Comparison of ENCODE assay signal across 1 cellular context in the genomic region with DNA sequence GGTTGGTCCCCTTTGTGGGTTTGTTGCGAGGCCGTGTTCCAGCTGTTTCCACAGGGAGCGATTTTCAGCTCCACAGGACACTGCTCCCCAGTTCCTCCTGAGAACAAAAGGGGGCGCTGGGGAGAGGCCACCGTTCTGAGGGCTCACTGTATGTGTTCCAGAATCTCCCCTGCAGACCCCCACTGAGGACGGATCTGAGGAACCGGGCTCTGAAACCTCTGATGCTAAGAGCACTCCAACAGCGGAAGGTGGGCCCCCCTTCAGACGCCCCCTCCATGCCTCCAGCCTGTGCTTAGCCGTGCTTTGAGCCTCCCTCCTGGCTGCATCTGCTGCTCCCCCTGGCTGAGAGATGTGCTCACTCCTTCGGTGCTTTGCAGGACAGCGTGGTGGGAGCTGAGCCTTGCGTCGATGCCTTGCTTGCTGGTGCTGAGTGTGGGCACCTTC.
A peak's percentile ranks its signal among the peaks of the same experiment; 100 is the strongest.
TF ChIP-seq lines count a peak whose summit lies in the region.

No MANE protein-coding gene starts in this region.

TF ChIP-seq in H1, 55 proteins besides CTCF, POLR2A, EP300 and RAD21:
- no peak for TF ChIP-seq GTF2F1 (IDR thresholded peaks at IDR 0.05; ENCODE audit: borderline replicate concordance, low read depth, low read length)
- 0 out of 2 replicates have a peak, but pooled peaks have one; percentile 18 for TF ChIP-seq RBBP5 (IDR thresholded peaks at IDR 0.05; ENCODE audit: borderline replicate concordance, low read depth, low read length)
- TF ChIP-seq, protein P1, sequence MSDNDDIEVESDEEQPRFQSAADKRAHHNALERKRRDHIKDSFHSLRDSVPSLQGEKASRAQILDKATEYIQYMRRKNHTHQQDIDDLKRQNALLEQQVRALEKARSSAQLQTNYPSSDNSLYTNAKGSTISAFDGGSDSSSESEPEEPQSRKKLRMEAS (IDR thresholded peaks at IDR 0.05): peak; percentile 37; the same call in 1 of the 2 replicates
